ENCODE assay signal across 14 cellular contexts in genomic region chr2:135785032-135785431, GRCh38. TPM values are rescaled to one million over a fixed set of nuclear protein-coding genes. Genes with fewer than 3 reads are reported as not detected.
DNase-seq lines count a peak whose midpoint lies in the region; ATAC-seq and TF ChIP-seq lines count a peak whose summit lies in the region.
"Had no signal": no experiment of that assay in that cellular context is flagged by ENCODE, and none has a peak within 500 bp of the region (broad histone marks: within the 10 kb centered on the region; RNA-seq: fewer than 3 reads in every experiment).

No MANE protein-coding gene starts in this region.

- peaks cover 68% of the 10 kb centered on the region for H3K36me3 Mint-ChIP-seq in CD8-positive, alpha-beta T cell
- peaks cover 62% of the 10 kb centered on the region for H3K36me3 Mint-ChIP-seq in HFFc6 (ENCODE audit: low read depth)
- peaks cover 61% of the 10 kb centered on the region for H3K36me3 Mint-ChIP-seq in WTC11
- H3K36me3 Mint-ChIP-seq in activated naive CD8-positive, alpha-beta T cell treated with anti-CD3 and anti-CD28 coated beads for 36 hours = peaks cover 46% of the 10 kb centered on the region

- no peaks in the 10 kb centered on the region for H3K9me3 ChIP-seq in CD8-positive, alpha-beta T cell (ENCODE audit: low read length)
- H3K9me3 ChIP-seq in ascending aorta = no peaks in the 10 kb centered on the region
- H3K9me3 ChIP-seq: thoracic aorta had no signal

- H3K27me3 ChIP-seq in CD8-positive, alpha-beta T cell (ENCODE audit: insufficient read depth, low read length) = no peaks in the 10 kb centered on the region
- H3K27me3 ChIP-seq in ascending aorta = no peaks in the 10 kb centered on the region

- H3K4me1 ChIP-seq in CD8-positive, alpha-beta T cell (ENCODE audit: insufficient read depth, low read length) = no peaks in the 10 kb centered on the region
- no peaks in the 10 kb centered on the region for H3K4me1 ChIP-seq in ascending aorta

- no peaks in the 10 kb centered on the region for H3K9me3 Mint-ChIP-seq in CD8-positive, alpha-beta T cell
- H3K9me3 Mint-ChIP-seq in HFFc6 (peaks cover 12% of the 10 kb centered on the region), WTC11 (peaks cover 11% of the 10 kb centered on the region)
- H3K9me3 Mint-ChIP-seq in activated naive CD8-positive, alpha-beta T cell treated with anti-CD3 and anti-CD28 coated beads for 36 hours = peaks cover 1% of the 10 kb centered on the region
- H3K9me3 Mint-ChIP-seq: CD8-positive, alpha-beta memory T cell had no signal

- POLR2A ChIA-PET in CD8-positive, alpha-beta T cell (lab: Charles Lee) = interaction anchor here (0.6 kb wide), 1 partner anchor 21 kb away, joined by 3 read pairs; no protein-coding TSS in a partner anchor
- POLR2A ChIA-PET in WTC11 (lab: Charles Lee) = interaction anchor here (0.6 kb wide), 1 partner anchor 36 kb away, joined by 3 read pairs; no protein-coding TSS in a partner anchor

- H3K36me3 ChIP-seq in CD8-positive, alpha-beta T cell (ENCODE audit: insufficient read depth, low read length) = peaks cover 35% of the 10 kb centered on the region
- peaks cover 53 to 59% of the 10 kb centered on the region in 2 donors for H3K36me3 ChIP-seq in ascending aorta

- no peak for DNase-seq in CD8-positive, alpha-beta T cell
- DNase-seq in HFFc6 = no peak
- DNase-seq in WTC11 (ENCODE audit: low spot score) = no peak
- peak in 1 of 2 donors; percentile 28 for DNase-seq in foreskin fibroblast
- DNase-seq in NCI-H510A treated with DMSO at 0.1 percent for 48 hours (lab: John Stamatoyannopoulos, UW) = no peak
- no peak for DNase-seq in ascending aorta (ENCODE audit: low spot score in 2 of 2)
- DNase-seq in activated naive CD8-positive, alpha-beta T cell treated with anti-CD3 and anti-CD28 coated beads for 36 hours = no peak
- DNase-seq in activated naive CD4-positive, alpha-beta T cell treated with anti-CD3 and anti-CD28 coated beads, Interleukin-2, amount 50 U/mL, for 16 hours = no peak
- DNase-seq: activated CD4-positive, alpha-beta T cell treated with anti-CD3 and anti-CD28 coated beads for 4 hours; CD8-positive, alpha-beta memory T cell; NCI-H2171 had no signal

- CTCF ChIA-PET in CD8-positive, alpha-beta T cell (lab: Charles Lee) = interaction anchor here (1.3 to 8.3 kb wide), 2 partner anchors 12 to 22 kb away, joined by 3 to 55 read pairs; no protein-coding TSS in a partner anchor
- CTCF ChIA-PET in WTC11 (lab: Charles Lee) = interaction anchor here (0.6 to 1.0 kb wide), 3 partner anchors 12 to 796 kb away, joined by 3 read pairs; no protein-coding TSS in a partner anchor

- H3K27me3 Mint-ChIP-seq in CD8-positive, alpha-beta T cell (ENCODE audit: low read depth) = no peaks in the 10 kb centered on the region
- peaks cover 2% of the 10 kb centered on the region for H3K27me3 Mint-ChIP-seq in HFFc6 (ENCODE audit: insufficient read depth)
- no peaks in the 10 kb centered on the region for H3K27me3 Mint-ChIP-seq in WTC11 (ENCODE audit: low read depth)
- H3K27me3 Mint-ChIP-seq in activated naive CD8-positive, alpha-beta T cell treated with anti-CD3 and anti-CD28 coated beads for 36 hours = no peaks in the 10 kb centered on the region
- H3K27me3 Mint-ChIP-seq: CD8-positive, alpha-beta memory T cell had no signal

- TF ChIP-seq CTCF in CD8-positive, alpha-beta T cell (IDR thresholded peaks at IDR 0.05) = peak; percentile 12
- TF ChIP-seq CTCF in HFFc6 (IDR thresholded peaks at IDR 0.05) (peak; percentile 57), WTC11 (IDR thresholded peaks at IDR 0.05) (0 out of 2 replicates have a peak, but pooled peaks have one; percentile 9), foreskin fibroblast (IDR thresholded peaks at IDR 0.05; ENCODE audit: low read depth, low read length) (peak; percentile 1), ascending aorta (IDR thresholded peaks at IDR 0.05) (no peak)

- no peak overlapping the region for H3K27ac ChIP-seq in CD8-positive, alpha-beta T cell (ENCODE audit: low read depth, low read length)
- H3K27ac ChIP-seq in ascending aorta = no peak overlapping the region
- H3K27ac ChIP-seq: skin epidermis, thoracic aorta had no signal

- H3K4me3 ChIP-seq in CD8-positive, alpha-beta T cell (ENCODE audit: low read depth, low read length) = no peak overlapping the region
- H3K4me3 ChIP-seq in foreskin fibroblast (ENCODE audit: low read depth in 1 of 2, low read length in 2 of 2) (no peak overlapping the region), ascending aorta (no peak overlapping the region)
- H3K4me3 ChIP-seq: skin epidermis, thoracic aorta had no signal

- H3K27ac Mint-ChIP-seq in CD8-positive, alpha-beta T cell = peak overlapping the region; percentile 8
- H3K27ac Mint-ChIP-seq in HFFc6 = no peak overlapping the region
- no peak overlapping the region for H3K27ac Mint-ChIP-seq in WTC11
- no peak overlapping the region for H3K27ac Mint-ChIP-seq in activated naive CD8-positive, alpha-beta T cell treated with anti-CD3 and anti-CD28 coated beads for 36 hours

- intact Hi-C loops in CD8-positive, alpha-beta T cell (cut with DNase I, micrococcal nuclease) = no loop called here
- intact Hi-C loops in ascending aorta (cut with DNase I) = no loop called here

- no peak overlapping the region for H3K4me3 Mint-ChIP-seq in CD8-positive, alpha-beta T cell
- H3K4me3 Mint-ChIP-seq in HFFc6 (no peak overlapping the region), WTC11 (no peak overlapping the region)
- no peak overlapping the region for H3K4me3 Mint-ChIP-seq in activated naive CD8-positive, alpha-beta T cell treated with anti-CD3 and anti-CD28 coated beads for 36 hours
- H3K4me3 Mint-ChIP-seq: CD8-positive, alpha-beta memory T cell had no signal

- no peak for ATAC-seq in CD8-positive, alpha-beta T cell
- no peak for ATAC-seq in WTC11

- H3K4me1 Mint-ChIP-seq in CD8-positive, alpha-beta T cell (ENCODE audit: low read depth) = no peaks in the 10 kb centered on the region
- H3K4me1 Mint-ChIP-seq in HFFc6 (ENCODE audit: low read depth) = peaks cover 39% of the 10 kb centered on the region
- H3K4me1 Mint-ChIP-seq in WTC11 = peaks cover 17% of the 10 kb centered on the region
- H3K4me1 Mint-ChIP-seq in activated naive CD8-positive, alpha-beta T cell treated with anti-CD3 and anti-CD28 coated beads for 36 hours = peaks cover 4% of the 10 kb centered on the region
- H3K4me1 Mint-ChIP-seq: CD8-positive, alpha-beta memory T cell had no signal

TF ChIP-seq in WTC11, 78 proteins besides CTCF, POLR2A, EP300 and RAD21:
- TF ChIP-seq ZNF138 (CRISPR knock-in tag; conservative IDR thresholded peaks at IDR 0.05) (no peak), TEAD4 (CRISPR knock-in tag; IDR thresholded peaks at IDR 0.05) (no peak), GABPB1 (CRISPR knock-in tag; IDR thresholded peaks at IDR 0.05) (peak; percentile 28; the same call in 1 of the 2 replicates)

RNA-seq across cellular contexts. Expression of gene UBXN4, which starts 43.4 kb away (rescaled TPM):
- 100 to 1,000 TPM; 157 to 172 TPM for total RNA-seq in CD8-positive, alpha-beta T cell
- total RNA-seq in HFFc6 (2021; fragmentation: NEBNext Ultra II Directional; extraction: Animal tissue kit (Norgen Biotek cat#: 25700)) = 10 to 100 TPM; 65.8 to 89.1 (median 74.3) TPM
- 64.3 to 73.9 TPM (median 68.1 TPM) in 3 replicates for total RNA-seq in WTC11 (2021)
- 14.8 TPM for total RNA-seq in ascending aorta
- 10 to 100 TPM; 70.6 to 81.8 TPM for total RNA-seq in activated naive CD8-positive, alpha-beta T cell treated with anti-CD3 and anti-CD28 coated beads for 36 hours

RNA-seq across cellular contexts. Expression of gene LCT, which starts 52.0 kb away (rescaled TPM):
- total RNA-seq in CD8-positive, alpha-beta T cell = under 1 TPM in 1 of 2 experiments, not detected in 1; 0.06 TPM
- not detected for total RNA-seq in HFFc6 (2021; fragmentation: NEBNext Ultra II Directional; extraction: Animal tissue kit (Norgen Biotek cat#: 25700))
- total RNA-seq in WTC11 (2021) (0.02 TPM in 1 of 3 replicates, not detected in the others), ascending aorta (not detected)
- total RNA-seq in activated naive CD8-positive, alpha-beta T cell treated with anti-CD3 and anti-CD28 coated beads for 36 hours = under 1 TPM; 0.31 to 0.34 TPM
- total RNA-seq: cardiac septum had no signal

Comparison
In these comparisons a context has a peak if more than half of its experiments do, and no peak if none do; other contexts are left out.
1. CTCF ChIP-seq: peak in CD8-positive, alpha-beta T cell (single experiment), HFFc6 (single experiment), WTC11 (single experiment) and foreskin fibroblast (single experiment); none in ascending aorta (0 of 3).